In genomic region chr3:195261925-195262324, GRCh38 we compare ENCODE assay signal across 2 cellular contexts.
TF ChIP-seq lines count a peak whose summit lies in the region.

No MANE protein-coding gene starts in this region.

TF ChIP-seq in HEK293, 187 proteins besides CTCF, POLR2A, EP300 and RAD21:
- TF ChIP-seq ZNF10 (tag by site-specific recombination; IDR thresholded peaks at IDR 0.05) (peak; percentile 80; the same call in 1 of the 2 replicates), ZNF19 (tag by site-specific recombination; IDR thresholded peaks at IDR 0.05; ENCODE audit: low read depth) (no peak), ZNF146 (tag by site-specific recombination; IDR thresholded peaks at IDR 0.05) (peak; percentile 75)

TF ChIP-seq in endothelial cell of umbilical vein, 7 proteins besides CTCF, POLR2A, EP300 and RAD21:
- TF ChIP-seq FOS (IDR thresholded peaks at IDR 0.05; ENCODE audit: borderline replicate concordance, insufficient read depth, low read length): no peak
- TF ChIP-seq GATA2 (IDR thresholded peaks at IDR 0.05; ENCODE audit: insufficient read depth, insufficient read length, low read depth, low read length): no peak
- TF ChIP-seq EZH2 (IDR thresholded peaks at IDR 0.05; ENCODE audit: borderline replicate concordance, low read depth, low read length, severe bottlenecking): no peak
- TF ChIP-seq JUN (IDR thresholded peaks at IDR 0.05; ENCODE audit: borderline replicate concordance, insufficient read depth, insufficient read length, low read depth): no peak
- no peak for TF ChIP-seq MYC (IDR thresholded peaks at IDR 0.05; ENCODE audit: low read depth, low read length)
- TF ChIP-seq MAX (IDR thresholded peaks at IDR 0.05; ENCODE audit: insufficient read depth, insufficient read length): no peak
